In the genomic region with DNA sequence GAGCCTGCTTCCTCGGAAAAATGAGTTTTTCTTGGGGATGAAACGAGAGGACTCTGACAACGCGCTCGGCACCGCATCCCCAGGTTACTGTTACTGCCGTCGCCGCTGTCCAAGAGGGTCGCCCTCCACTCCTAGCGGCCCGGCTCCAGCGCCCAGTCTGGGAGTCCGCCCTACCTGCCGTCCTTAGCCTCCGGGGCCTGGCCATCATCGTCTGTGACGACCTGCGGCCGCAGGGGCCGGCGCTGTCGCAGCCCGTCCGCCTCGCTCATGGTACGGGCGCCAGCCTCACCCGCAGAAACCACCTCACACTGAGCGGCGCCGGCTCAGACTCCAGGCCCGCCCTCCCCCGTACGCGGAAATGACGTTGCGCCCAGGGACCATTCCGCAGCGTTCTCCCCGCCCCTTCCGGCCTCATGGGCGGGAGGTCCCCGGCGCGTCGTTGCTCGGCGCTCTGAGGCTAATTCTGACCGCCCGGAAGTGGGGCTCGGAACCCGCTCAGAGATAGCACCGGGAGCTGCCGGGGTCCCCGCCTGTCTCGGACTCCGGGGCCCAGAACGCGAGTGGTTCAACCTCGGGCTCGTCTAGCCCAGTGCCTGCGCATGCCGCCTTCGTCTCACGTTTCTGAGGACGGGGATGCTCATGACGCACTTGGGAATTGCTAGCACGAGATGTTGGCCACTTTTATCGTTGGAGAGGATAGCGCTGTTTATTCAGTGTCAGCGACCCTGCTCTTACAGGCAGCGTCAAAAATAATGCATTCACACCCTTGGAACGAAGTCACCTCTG, we compare ENCODE assay signal across 1 cellular context.
TF ChIP-seq lines count a peak whose summit lies in the region.

A gene with protein sequence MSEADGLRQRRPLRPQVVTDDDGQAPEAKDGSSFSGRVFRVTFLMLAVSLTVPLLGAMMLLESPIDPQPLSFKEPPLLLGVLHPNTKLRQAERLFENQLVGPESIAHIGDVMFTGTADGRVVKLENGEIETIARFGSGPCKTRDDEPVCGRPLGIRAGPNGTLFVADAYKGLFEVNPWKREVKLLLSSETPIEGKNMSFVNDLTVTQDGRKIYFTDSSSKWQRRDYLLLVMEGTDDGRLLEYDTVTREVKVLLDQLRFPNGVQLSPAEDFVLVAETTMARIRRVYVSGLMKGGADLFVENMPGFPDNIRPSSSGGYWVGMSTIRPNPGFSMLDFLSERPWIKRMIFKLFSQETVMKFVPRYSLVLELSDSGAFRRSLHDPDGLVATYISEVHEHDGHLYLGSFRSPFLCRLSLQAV (minus strand): TSS at position 332 of the 786 bp plus-strand sequence. CDS start 63 bp downstream, at position 269.

TF ChIP-seq in HepG2, 621 proteins besides CTCF, POLR2A, EP300 and RAD21 (continued from another document and continues in another):
- TF ChIP-seq ZNF318 (CRISPR knock-in tag; IDR thresholded peaks at IDR 0.05) (no peak), CBX1 (IDR thresholded peaks at IDR 0.05; ENCODE audit: low read depth) (peak; percentile 89), CREB1 (IDR thresholded peaks at IDR 0.05) (peak; percentile 96), CREB1 (CRISPR knock-in tag; IDR thresholded peaks at IDR 0.05) (peak; percentile 98), ZBTB33 (CRISPR knock-in tag; IDR thresholded peaks at IDR 0.05) (0 out of 2 replicates have a peak, but pooled peaks have one; percentile 22), ZBED4 (CRISPR knock-in tag; IDR thresholded peaks at IDR 0.05; ENCODE audit: borderline replicate concordance) (no peak; the same call in 1 of the 2 replicates), DNMT1 (CRISPR knock-in tag; IDR thresholded peaks at IDR 0.05) (peak; percentile 79), ZNF3 (CRISPR knock-in tag; IDR thresholded peaks at IDR 0.05) (0 out of 2 replicates have a peak, but pooled peaks have one; percentile 18), MIXL1 (CRISPR knock-in tag; IDR thresholded peaks at IDR 0.05) (peak; percentile 91), HNRNPH1 (optimal IDR thresholded peaks at IDR 0.05; ENCODE audit: low read depth, low read length) (no peak), ZNF629 (CRISPR knock-in tag; conservative IDR thresholded peaks at IDR 0.05) (peak; percentile 42), ARHGAP35 (CRISPR knock-in tag; IDR thresholded peaks at IDR 0.05; ENCODE audit: borderline replicate concordance) (peak; percentile 78), ZNF616 (CRISPR knock-in tag; IDR thresholded peaks at IDR 0.05; ENCODE audit: low read depth) (peak; percentile 80; the same call in 1 of the 2 replicates), PAF1 (CRISPR knock-in tag; IDR thresholded peaks at IDR 0.05) (no peak), MYNN (CRISPR knock-in tag; IDR thresholded peaks at IDR 0.05; ENCODE audit: low read depth) (peak; percentile 91; the same call in 1 of the 2 replicates), ERF (CRISPR knock-in tag; IDR thresholded peaks at IDR 0.05) (peak; percentile 99), ZNF749 (CRISPR knock-in tag; IDR thresholded peaks at IDR 0.05; ENCODE audit: borderline replicate concordance) (peak; percentile 88; the same call in 1 of the 2 replicates), GABPA (IDR thresholded peaks at IDR 0.05; ENCODE audit: low read depth, low read length) (peak; percentile 96), GABPA (CRISPR knock-in tag; IDR thresholded peaks at IDR 0.05; ENCODE audit: low read depth) (peak; percentile 96), TSC22D2 (CRISPR knock-in tag; IDR thresholded peaks at IDR 0.05; ENCODE audit: borderline replicate concordance) (peak; percentile 91), ZNF670 (CRISPR knock-in tag; IDR thresholded peaks at IDR 0.05; ENCODE audit: borderline replicate concordance) (peak; percentile 81; the same call in 1 of the 2 replicates), ARNTL (CRISPR knock-in tag; IDR thresholded peaks at IDR 0.05) (peak; percentile 86), ZNF24 (IDR thresholded peaks at IDR 0.05) (no peak), HNRNPL (IDR thresholded peaks at IDR 0.05; ENCODE audit: low read depth, low read length) (no peak; the same call in 1 of the 2 replicates), NR2F1 (CRISPR knock-in tag; IDR thresholded peaks at IDR 0.05) (0 out of 4 replicates have a peak, but pooled peaks of 1 of the 2 experiments have one; percentile 10), RARA (CRISPR knock-in tag; IDR thresholded peaks at IDR 0.05) (0 out of 2 replicates have a peak, but pooled peaks have one; percentile 58), PLRG1 (conservative IDR thresholded peaks at IDR 0.05) (no peak), SALL1 (CRISPR knock-in tag; IDR thresholded peaks at IDR 0.05) (peak; percentile 97), ZNF460 (CRISPR knock-in tag; IDR thresholded peaks at IDR 0.05; ENCODE audit: borderline replicate concordance) (no peak), ZNF333 (CRISPR knock-in tag; IDR thresholded peaks at IDR 0.05; ENCODE audit: borderline replicate concordance) (0 out of 2 replicates have a peak, but pooled peaks have one; percentile 65), WIZ (CRISPR knock-in tag; IDR thresholded peaks at IDR 0.05) (peak; percentile 86; the same call in 1 of the 2 replicates), ZNF350 (CRISPR knock-in tag; IDR thresholded peaks at IDR 0.05; ENCODE audit: borderline replicate concordance, low read depth) (peak; percentile 97; the same call in 1 of the 2 replicates)
- TF ChIP-seq, protein P1, sequence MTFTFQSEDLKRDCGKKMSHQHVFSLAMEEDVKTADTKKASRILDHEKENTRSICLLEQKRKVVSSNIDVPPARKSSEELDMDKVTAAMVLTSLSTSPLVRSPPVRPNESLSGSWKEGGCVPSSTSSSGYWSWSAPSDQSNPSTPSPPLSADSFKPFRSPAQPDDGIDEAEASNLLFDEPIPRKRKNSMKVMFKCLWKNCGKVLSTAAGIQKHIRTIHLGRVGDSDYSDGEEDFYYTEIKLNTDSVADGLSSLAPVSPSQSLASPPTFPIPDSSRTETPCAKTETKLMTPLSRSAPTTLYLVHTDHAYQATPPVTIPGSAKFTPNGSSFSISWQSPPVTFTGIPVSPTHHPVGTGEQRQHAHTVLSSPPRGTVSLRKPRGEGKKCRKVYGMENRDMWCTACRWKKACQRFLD (CRISPR knock-in tag; IDR thresholded peaks at IDR 0.05; ENCODE audit: borderline replicate concordance), result peak; percentile 99
- TF ChIP-seq, protein P2, sequence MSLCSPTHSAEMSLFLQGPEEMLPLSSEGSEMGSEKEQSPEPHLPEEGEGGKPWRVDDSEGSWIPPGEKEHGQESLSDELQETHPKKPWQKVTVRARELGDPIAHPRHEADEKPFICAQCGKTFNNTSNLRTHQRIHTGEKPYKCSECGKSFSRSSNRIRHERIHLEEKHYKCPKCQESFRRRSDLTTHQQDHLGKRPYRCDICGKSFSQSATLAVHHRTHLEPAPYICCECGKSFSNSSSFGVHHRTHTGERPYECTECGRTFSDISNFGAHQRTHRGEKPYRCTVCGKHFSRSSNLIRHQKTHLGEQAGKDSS (CRISPR knock-in tag; IDR thresholded peaks at IDR 0.05; ENCODE audit: borderline replicate concordance, low read depth), result peak; percentile 98
- TF ChIP-seq, protein P3, sequence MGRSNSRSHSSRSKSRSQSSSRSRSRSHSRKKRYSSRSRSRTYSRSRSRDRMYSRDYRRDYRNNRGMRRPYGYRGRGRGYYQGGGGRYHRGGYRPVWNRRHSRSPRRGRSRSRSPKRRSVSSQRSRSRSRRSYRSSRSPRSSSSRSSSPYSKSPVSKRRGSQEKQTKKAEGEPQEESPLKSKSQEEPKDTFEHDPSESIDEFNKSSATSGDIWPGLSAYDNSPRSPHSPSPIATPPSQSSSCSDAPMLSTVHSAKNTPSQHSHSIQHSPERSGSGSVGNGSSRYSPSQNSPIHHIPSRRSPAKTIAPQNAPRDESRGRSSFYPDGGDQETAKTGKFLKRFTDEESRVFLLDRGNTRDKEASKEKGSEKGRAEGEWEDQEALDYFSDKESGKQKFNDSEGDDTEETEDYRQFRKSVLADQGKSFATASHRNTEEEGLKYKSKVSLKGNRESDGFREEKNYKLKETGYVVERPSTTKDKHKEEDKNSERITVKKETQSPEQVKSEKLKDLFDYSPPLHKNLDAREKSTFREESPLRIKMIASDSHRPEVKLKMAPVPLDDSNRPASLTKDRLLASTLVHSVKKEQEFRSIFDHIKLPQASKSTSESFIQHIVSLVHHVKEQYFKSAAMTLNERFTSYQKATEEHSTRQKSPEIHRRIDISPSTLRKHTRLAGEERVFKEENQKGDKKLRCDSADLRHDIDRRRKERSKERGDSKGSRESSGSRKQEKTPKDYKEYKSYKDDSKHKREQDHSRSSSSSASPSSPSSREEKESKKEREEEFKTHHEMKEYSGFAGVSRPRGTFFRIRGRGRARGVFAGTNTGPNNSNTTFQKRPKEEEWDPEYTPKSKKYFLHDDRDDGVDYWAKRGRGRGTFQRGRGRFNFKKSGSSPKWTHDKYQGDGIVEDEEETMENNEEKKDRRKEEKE (IDR thresholded peaks at IDR 0.05), result no peak
